Comparison of ENCODE assay signal across 15 cellular contexts in the genomic region with DNA sequence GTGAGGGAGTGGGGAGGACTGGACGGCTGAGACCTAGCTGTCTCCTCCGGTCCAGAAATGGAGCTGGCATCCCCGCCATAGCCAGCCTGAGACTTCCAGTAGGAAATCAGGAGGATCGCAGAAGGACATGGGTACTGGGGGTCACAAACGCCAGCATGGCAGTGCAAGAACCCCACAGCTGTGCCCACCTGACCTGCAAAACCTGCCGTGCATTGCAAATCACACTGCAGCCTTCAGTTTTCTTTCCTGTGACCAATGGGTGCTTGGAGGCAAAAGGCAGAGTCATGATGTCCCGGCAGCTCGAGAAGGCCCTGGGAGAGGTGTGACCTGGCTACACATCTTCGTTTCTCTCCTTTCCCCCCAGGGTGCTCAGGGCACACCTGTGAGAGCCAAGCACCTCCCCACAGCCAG. TPM values are rescaled to one million over a fixed set of nuclear protein-coding genes. Genes with fewer than 3 reads are reported as not detected.
DNase-seq lines count a peak whose midpoint lies in the region; ATAC-seq and TF ChIP-seq lines count a peak whose summit lies in the region.
"Had no signal": no experiment of that assay in that cellular context is flagged by ENCODE, and none has a peak within 500 bp of the region (broad histone marks: within the 10 kb centered on the region; RNA-seq: fewer than 3 reads in every experiment).

No MANE protein-coding gene starts in this region.

- dilution Hi-C loops in mammary epithelial cell (cut with HindIII; ENCODE audit: low sequenced_read_pairs) = no loop called here

- H3K4me3 ChIP-seq in BLaER1 (peak overlapping the region; percentile 90), RWPE2 (ENCODE audit: severe bottlenecking) (no peak overlapping the region), mammary epithelial cell (replicated peaks in 1 of 3; ENCODE audit: insufficient read depth in 1 of 3, low read depth in 2 of 3, low read length in 3 of 3) (no peak overlapping the region)
- H3K4me3 ChIP-seq: GM23248 had no signal

- no TSS peak for BruUV-seq in mammary epithelial cell (replicated peaks; lab: Mats Ljungman, UMichigan)

- no peak overlapping the region for H2AFZ ChIP-seq in mammary epithelial cell (ENCODE audit: low read depth, low read length)
- H2AFZ ChIP-seq: GM23248 had no signal

- H3K4me1 ChIP-seq in BLaER1 (peaks cover 61% of the 10 kb centered on the region), RWPE2 (ENCODE audit: insufficient read depth, poor library complexity, severe bottlenecking) (no peaks in the 10 kb centered on the region), mammary epithelial cell (ENCODE audit: insufficient read depth, low read length) (no peaks in the 10 kb centered on the region)

- H3K79me2 ChIP-seq in mammary epithelial cell (ENCODE audit: insufficient read depth, low read length) = no peaks in the 10 kb centered on the region

- DNase-seq in RWPE2 (ENCODE audit: low spot score) (peak; percentile 70), mesenteric fat pad (ENCODE audit: low spot score) (peak; percentile 30), mammary epithelial cell (no peak)
- DNase-seq in activated CD4-positive, alpha-beta T cell treated with anti-CD3 and anti-CD28 coated beads, Interleukin-2, amount 50 U/mL, for 48 hours = no peak
- DNase-seq: 8988T, AML-193, Calu3, DMS 273 treated with DMSO at 0.1 percent for 48 hours had no signal

- H3K9me3 ChIP-seq in BLaER1 (no peaks in the 10 kb centered on the region), RWPE2 (ENCODE audit: severe bottlenecking) (no peaks in the 10 kb centered on the region), mammary epithelial cell (replicated peaks; ENCODE audit: insufficient read depth, low read length) (no peaks in the 10 kb centered on the region)

- peak overlapping the region; percentile 96 for H3K27ac ChIP-seq in BLaER1
- H3K27ac ChIP-seq in RWPE2 (ENCODE audit: poor library complexity, severe bottlenecking) = no peak overlapping the region
- H3K27ac ChIP-seq in temporal lobe (ENCODE audit: low read depth, low read length) = peak overlapping the region; percentile 22
- no peak overlapping the region for H3K27ac ChIP-seq in mammary epithelial cell (ENCODE audit: insufficient read depth, low read depth, low read length)
- H3K27ac ChIP-seq: GM23248 had no signal

- H3K4me2 ChIP-seq in BLaER1 (peak overlapping the region; percentile 99), mammary epithelial cell (ENCODE audit: insufficient read depth, low read depth, low read length) (no peak overlapping the region)

- H3K27me3 ChIP-seq in BLaER1 (no peaks in the 10 kb centered on the region), RWPE2 (ENCODE audit: insufficient read depth, poor library complexity, severe bottlenecking) (peaks cover 96% of the 10 kb centered on the region), mammary epithelial cell (ENCODE audit: insufficient read depth, low read length) (peaks cover 15% of the 10 kb centered on the region)

- H4K20me1 ChIP-seq in BLaER1 = peaks cover 6% of the 10 kb centered on the region; the same call in 1 of the 2 replicates
- H4K20me1 ChIP-seq in mammary epithelial cell (ENCODE audit: insufficient read depth, low read length) = no peaks in the 10 kb centered on the region

- in situ Hi-C loops in mammary epithelial cell (cut with MboI; ENCODE audit: low sequenced_read_pairs in 2 of 2) = no loop called here

- CTCF ChIA-PET in mammary epithelial cell (lab: Charles Lee; ENCODE audit: low non-redundant PET) = no interaction called here

- ATAC-seq in RWPE2 (ENCODE audit: low read depth) = no peak
- no peak for ATAC-seq in HG02678 (IDR thresholded peaks at IDR 0.05; ENCODE audit: unreplicated experiment)
- ATAC-seq: HCT116, HepG2 had no signal

- WGBS in mammary epithelial cell (ENCODE audit: low coverage, missing lambda C conversion rate) = 76% methylated on average over 8 of the region's 9 CpGs

- intact Hi-C loops in mammary epithelial cell (cut with micrococcal nuclease) = no loop called here

- peaks cover 52% of the 10 kb centered on the region for H3K36me3 ChIP-seq in BLaER1
- no peaks in the 10 kb centered on the region for H3K36me3 ChIP-seq in RWPE2 (ENCODE audit: low read depth)
- H3K36me3 ChIP-seq in mammary epithelial cell (ENCODE audit: insufficient read depth, low read length) = no peaks in the 10 kb centered on the region

- H3K9ac ChIP-seq in BLaER1 (peak overlapping the region; percentile 96), mammary epithelial cell (ENCODE audit: insufficient read depth, low read length) (no peak overlapping the region)
- H3K9ac ChIP-seq: GM23248 had no signal

- TF ChIP-seq CTCF in RWPE2 (IDR thresholded peaks at IDR 0.05; ENCODE audit: poor library complexity, severe bottlenecking) = no peak
- TF ChIP-seq CTCF in mammary epithelial cell (conservative IDR thresholded peaks at IDR 0.05 in 1 of 2, IDR thresholded peaks at IDR 0.05 in 1 of 2; ENCODE audit: extremely low read depth in 1 of 2, insufficient read depth in 1 of 2, low read depth in 1 of 2, low read length in 2 of 2) = no peak

RNA-seq across cellular contexts. Expression of a gene that starts 23.3 kb away (rescaled TPM):
- total RNA-seq in mesenteric fat pad = 1.8 TPM
- total RNA-seq in temporal lobe = 31.0 TPM
- 10 to 100 TPM in 1 of 2 donors, not detected in 1; 11.1 TPM for total RNA-seq in mammary epithelial cell
- polyA plus RNA-seq in mammary epithelial cell = 11.3 TPM
- not detected for polyA minus RNA-seq in mammary epithelial cell
- total RNA-seq: CD4-positive, alpha-beta T cell; GM23248; HepG2 had no signal
- polyA plus RNA-seq: GM23248, HepG2 had no signal

Comparison
In these comparisons a context has a peak if more than half of its experiments do, and no peak if none do; other contexts are left out.
1. H3K27ac ChIP-seq: peak in BLaER1 (single experiment) and temporal lobe (single experiment); none in RWPE2 (single experiment) and mammary epithelial cell (single experiment).
2. DNase-seq: peak in RWPE2 (single experiment) and mesenteric fat pad (single experiment); none in activated CD4-positive, alpha-beta T cell treated with anti-CD3 and anti-CD28 coated beads, Interleukin-2, amount 50 U/mL, for 48 hours (0 of 2) and mammary epithelial cell (single experiment).